Comparison of ENCODE assay signal across 8 cellular contexts in the genomic region with DNA sequence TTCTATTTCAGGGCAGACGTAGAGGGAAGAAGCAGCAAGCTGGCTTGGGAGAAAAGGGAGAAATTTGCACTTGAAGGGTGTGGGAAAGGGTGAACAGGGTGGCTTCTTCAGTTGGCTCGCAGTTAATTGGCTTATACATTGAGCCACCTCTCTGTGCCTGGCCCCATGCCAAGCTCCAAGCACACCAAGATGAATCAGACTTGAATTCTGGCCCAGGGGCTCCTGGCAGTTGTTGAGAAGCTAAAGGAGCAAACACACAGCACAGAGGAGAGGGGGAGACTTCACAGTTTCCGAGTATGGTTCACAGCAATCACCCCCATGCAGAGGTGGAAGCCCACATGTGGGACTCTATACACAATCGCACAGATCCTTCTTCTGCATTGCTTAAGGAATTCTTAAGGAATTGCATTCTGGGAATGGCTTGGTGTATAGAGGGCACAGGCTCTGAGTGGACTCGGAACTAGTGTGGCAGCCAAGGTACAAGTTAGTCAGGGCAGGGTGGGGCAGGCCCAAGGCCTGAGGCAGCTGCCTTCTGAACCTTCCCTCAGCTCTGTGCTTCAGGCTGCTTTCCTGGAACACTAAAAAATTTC. TPM values are rescaled to one million over a fixed set of nuclear protein-coding genes. Genes with fewer than 3 reads are reported as not detected.
DNase-seq lines count a peak whose midpoint lies in the region; ATAC-seq and TF ChIP-seq lines count a peak whose summit lies in the region.

No MANE protein-coding gene starts in this region.

- peak; percentile 69 for ATAC-seq in left lung

- H3K27me3 Mint-ChIP-seq in chondrocyte (ENCODE audit: low read depth): no peaks in the 10 kb centered on the region

- no peaks in the 10 kb centered on the region for H3K9me3 ChIP-seq in left lung

- H3K4me1 Mint-ChIP-seq in chondrocyte (ENCODE audit: low read depth): peaks cover 83% of the 10 kb centered on the region

- peak overlapping the region; percentile 92 for H3K4me3 Mint-ChIP-seq in chondrocyte (ENCODE audit: unreplicated experiment)

- peak overlapping the region; percentile 96 to 98 for H3K27ac ChIP-seq in left lung

- H3K27ac Mint-ChIP-seq in chondrocyte (ENCODE audit: unreplicated experiment): peak overlapping the region; percentile 95

- intact Hi-C loops in left lung (cut with DNase I): no loop called here

- DNase-seq in GM06990 (ENCODE audit: extremely low read depth, insufficient read length) (no peak), NCI-H2227 (lab: John Stamatoyannopoulos, UW; ENCODE audit: unreplicated experiment) (peak; percentile 29), chondrocyte (ENCODE audit: low spot score) (peak; percentile 95), left lung (peak; percentile 88 to 90), GM19240 (ENCODE audit: insufficient read length, low spot score) (no peak), epidermal melanocyte (ENCODE audit: insufficient read length, low spot score) (no peak)
- DNase-seq in activated CD4-positive, alpha-beta T cell treated with anti-CD3 and anti-CD28 coated beads for 1 hour: peak; percentile 63
- DNase-seq in stimulated activated CD4-positive, alpha-beta T cell treated with anti-CD3 and anti-CD28 coated beads, Interleukin-1b, Interleukin-23, amount 100 ng/mL, for 24 hours (ENCODE audit: low read depth in 4 of 4, low spot score in 1 of 4): peak; percentile 51 to 75 (median 67)

- peaks cover 57 to 84% of the 10 kb centered on the region in 2 donors for H3K4me1 ChIP-seq in left lung

- H3K36me3 Mint-ChIP-seq in chondrocyte (ENCODE audit: low read depth): peaks cover 1% of the 10 kb centered on the region

- H3K4me3 ChIP-seq in GM06990 (replicated peaks; ENCODE audit: low read depth, low read length) (peak overlapping the region; percentile 64), left lung (peak overlapping the region; percentile 71 to 91)

- H3K27me3 ChIP-seq in GM06990 (replicated peaks; ENCODE audit: control insufficient read depth, insufficient read depth, low read length): no peaks in the 10 kb centered on the region
- no peaks in the 10 kb centered on the region for H3K27me3 ChIP-seq in left lung

- TF ChIP-seq CTCF in GM06990 (IDR thresholded peaks at IDR 0.05; ENCODE audit: insufficient read depth, low read length, poor library complexity, severe bottlenecking): no peak
- no peak for TF ChIP-seq CTCF in chondrocyte (IDR thresholded peaks at IDR 0.05)
- no peak for TF ChIP-seq CTCF in left lung (IDR thresholded peaks at IDR 0.05)

- no peaks in the 10 kb centered on the region for H3K36me3 ChIP-seq in GM06990 (ENCODE audit: control insufficient read depth, insufficient read depth, low read length)
- H3K36me3 ChIP-seq in left lung: peaks cover 3 to 10% of the 10 kb centered on the region in 2 donors

- no peaks in the 10 kb centered on the region for H3K9me3 Mint-ChIP-seq in chondrocyte (ENCODE audit: low read depth)

RNA-seq across cellular contexts. Expression of gene ARL6IP5, which starts 1.5 kb away (rescaled TPM):
- total RNA-seq in chondrocyte: 118 to 121 TPM (median 120 TPM) in 3 replicates
- total RNA-seq in left lung: 100 to 1,000 TPM; 179 to 184 TPM

RNA-seq across cellular contexts. Expression of gene UBA3, which starts 6.1 kb away (rescaled TPM):
- 58.3 to 70.7 TPM (median 63.1 TPM) in 3 replicates for total RNA-seq in chondrocyte
- total RNA-seq in left lung: 10 to 100 TPM; 61.3 to 62.2 TPM

RNA-seq across cellular contexts. Expression of gene TMF1, which starts 34.1 kb away (rescaled TPM):
- total RNA-seq in chondrocyte (37.7 to 53.3 TPM (median 40.4 TPM) in 3 replicates), left lung (10 to 100 TPM; 38.4 to 40.8 TPM)

RNA-seq across cellular contexts. Expression of gene LMOD3, which starts 36.2 kb away (rescaled TPM):
- not detected in 3 replicates for total RNA-seq in chondrocyte
- under 1 TPM; 0.18 to 0.26 TPM for total RNA-seq in left lung

Comparison
In these comparisons a context has a peak if more than half of its experiments do, and no peak if none do; other contexts are left out.
1. DNase-seq: peak in NCI-H2227 (single experiment), activated CD4-positive, alpha-beta T cell treated with anti-CD3 and anti-CD28 coated beads for 1 hour (single experiment), chondrocyte (single experiment), left lung (2 of 2) and stimulated activated CD4-positive, alpha-beta T cell treated with anti-CD3 and anti-CD28 coated beads, Interleukin-1b, Interleukin-23, amount 100 ng/mL, for 24 hours (4 of 4); none in GM06990 (single experiment), GM19240 (single experiment) and epidermal melanocyte (single experiment).